Comparison of ENCODE assay signal across 8 cellular contexts in the genomic region with DNA sequence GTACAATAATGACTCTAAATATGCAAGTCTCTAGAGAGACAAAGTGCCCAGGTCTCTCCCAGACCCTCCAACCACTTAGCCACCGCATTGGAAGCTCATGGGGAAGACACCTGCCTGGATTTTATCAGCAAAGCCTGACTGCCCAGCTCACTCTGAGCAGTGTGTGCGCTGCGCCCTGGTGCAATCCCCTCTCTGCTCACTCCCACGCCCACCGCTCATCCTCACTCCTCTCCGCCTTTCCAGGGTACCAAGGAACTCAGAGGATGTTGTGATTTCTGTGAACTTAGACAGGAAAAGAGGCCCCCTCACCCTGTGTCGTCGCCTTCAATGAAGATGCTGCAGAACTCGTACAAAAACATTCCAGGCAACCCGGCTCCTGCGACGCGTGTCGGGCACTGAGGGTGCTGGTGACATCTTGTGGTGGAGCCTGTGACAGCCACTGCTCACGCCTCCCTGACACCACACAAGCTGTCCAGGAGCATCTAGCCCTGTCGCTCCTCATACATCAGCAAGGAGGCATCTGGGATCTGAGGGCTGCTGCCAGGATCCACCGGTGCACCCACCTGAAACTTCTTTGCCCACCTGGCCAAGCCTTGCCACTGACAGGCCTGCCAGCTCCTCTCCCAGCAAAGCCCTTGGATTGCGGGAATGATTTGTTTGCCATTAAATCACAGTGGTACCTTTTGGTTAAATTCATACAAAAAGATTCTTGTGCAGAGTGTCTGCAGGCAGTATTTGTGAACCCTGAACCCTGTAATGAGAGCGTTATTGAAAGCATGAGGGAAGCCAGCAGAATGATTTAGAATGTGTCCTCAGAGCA.
DNase-seq lines count a peak whose midpoint lies in the region; ATAC-seq and TF ChIP-seq lines count a peak whose summit lies in the region.

No MANE protein-coding gene starts in this region.

- DNase-seq in natural killer cell treated with Interleukin-12 subunit alpha and Interleukin-12 subunit beta and Interleukin-15 and Interleukin-18, amount 100 ng/mL, for 72 hours (ENCODE audit: low spot score): no peak
- DNase-seq in natural killer cell (no peak), NCI-H82 treated with DMSO at 0.1 percent for 48 hours (lab: John Stamatoyannopoulos, UW; ENCODE audit: unreplicated experiment) (peak; percentile 10), hepatocyte (ENCODE audit: low spot score) (peak; percentile 69), hepatic stellate cell (ENCODE audit: low spot score) (no peak), NCI-H446 treated with DMSO at 0.1 percent for 48 hours (lab: John Stamatoyannopoulos, UW) (no peak)

- H3K36me3 Mint-ChIP-seq in natural killer cell treated with Interleukin-12 subunit alpha and Interleukin-12 subunit beta and Interleukin-15 and Interleukin-18, amount 100 ng/mL, for 72 hours: no peaks in the 10 kb centered on the region
- H3K36me3 Mint-ChIP-seq in natural killer cell: no peaks in the 10 kb centered on the region
- H3K36me3 Mint-ChIP-seq in stimulated activated memory B cell treated with anti-CD40 and anti-IgM and Interleukin-4, amounts not matched to agents 10 μg/mL and 1 μg/mL and 100 μg/mL, for 72 hours: no peaks in the 10 kb centered on the region

- no peaks in the 10 kb centered on the region for H3K9me3 Mint-ChIP-seq in natural killer cell treated with Interleukin-12 subunit alpha and Interleukin-12 subunit beta and Interleukin-15 and Interleukin-18, amount 100 ng/mL, for 72 hours
- no peaks in the 10 kb centered on the region for H3K9me3 Mint-ChIP-seq in natural killer cell
- no peaks in the 10 kb centered on the region for H3K9me3 Mint-ChIP-seq in stimulated activated memory B cell treated with anti-CD40 and anti-IgM and Interleukin-4, amounts not matched to agents 10 μg/mL and 1 μg/mL and 100 μg/mL, for 72 hours

- H3K27ac ChIP-seq in hepatocyte: no peak overlapping the region

- no peaks in the 10 kb centered on the region for H3K79me2 ChIP-seq in hepatocyte

- no peaks in the 10 kb centered on the region for H3K36me3 ChIP-seq in hepatocyte (replicated peaks; ENCODE audit: insufficient read depth, low read depth)

- no peak overlapping the region for H2AFZ ChIP-seq in hepatocyte

- H3K27me3 Mint-ChIP-seq in natural killer cell treated with Interleukin-12 subunit alpha and Interleukin-12 subunit beta and Interleukin-15 and Interleukin-18, amount 100 ng/mL, for 72 hours: peaks cover 9 to 18% of the 10 kb centered on the region in 2 donors
- peaks cover 0 to 12% of the 10 kb centered on the region in 2 donors for H3K27me3 Mint-ChIP-seq in natural killer cell (ENCODE audit: low read depth in 2 of 2)
- H3K27me3 Mint-ChIP-seq in stimulated activated memory B cell treated with anti-CD40 and anti-IgM and Interleukin-4, amounts not matched to agents 10 μg/mL and 1 μg/mL and 100 μg/mL, for 72 hours: no peaks in the 10 kb centered on the region

- no peak overlapping the region for H3K4me2 ChIP-seq in hepatocyte

- TF ChIP-seq CTCF in natural killer cell (IDR thresholded peaks at IDR 0.05): no peak
- TF ChIP-seq CTCF in hepatocyte (IDR thresholded peaks at IDR 0.05; ENCODE audit: poor library complexity): peak; percentile 53

- no peaks in the 10 kb centered on the region for H3K4me1 ChIP-seq in hepatocyte (ENCODE audit: insufficient read depth)

- H3K9me2 ChIP-seq in hepatocyte (replicated peaks; ENCODE audit: insufficient read depth): no peaks in the 10 kb centered on the region

- no peaks in the 10 kb centered on the region for H3K9me3 ChIP-seq in hepatocyte (ENCODE audit: low read depth)

- ATAC-seq in natural killer cell treated with Interleukin-12 subunit alpha and Interleukin-12 subunit beta and Interleukin-15 and Interleukin-18, amount 100 ng/mL, for 72 hours: peak; percentile 29 to 40
- ATAC-seq in natural killer cell (no peak), GM19463 (IDR thresholded peaks at IDR 0.05; ENCODE audit: unreplicated experiment) (no peak)
- ATAC-seq in stimulated activated memory B cell treated with anti-CD40 and anti-IgM and Interleukin-4, amounts not matched to agents 10 μg/mL and 1 μg/mL and 100 μg/mL, for 72 hours: no peak

- H3K27me3 ChIP-seq in hepatocyte: no peaks in the 10 kb centered on the region

- intact Hi-C loops in natural killer cell (cut with micrococcal nuclease): no loop called here

- no peak overlapping the region for H3K27ac Mint-ChIP-seq in natural killer cell treated with Interleukin-12 subunit alpha and Interleukin-12 subunit beta and Interleukin-15 and Interleukin-18, amount 100 ng/mL, for 72 hours
- H3K27ac Mint-ChIP-seq in natural killer cell: no peak overlapping the region
- H3K27ac Mint-ChIP-seq in stimulated activated memory B cell treated with anti-CD40 and anti-IgM and Interleukin-4, amounts not matched to agents 10 μg/mL and 1 μg/mL and 100 μg/mL, for 72 hours: no peak overlapping the region

- H3K4me1 Mint-ChIP-seq in natural killer cell treated with Interleukin-12 subunit alpha and Interleukin-12 subunit beta and Interleukin-15 and Interleukin-18, amount 100 ng/mL, for 72 hours (ENCODE audit: low read depth in 2 of 2): no peaks in the 10 kb centered on the region
- no peaks in the 10 kb centered on the region for H3K4me1 Mint-ChIP-seq in natural killer cell
- no peaks in the 10 kb centered on the region for H3K4me1 Mint-ChIP-seq in stimulated activated memory B cell treated with anti-CD40 and anti-IgM and Interleukin-4, amounts not matched to agents 10 μg/mL and 1 μg/mL and 100 μg/mL, for 72 hours

- no peak overlapping the region for H3K4me3 ChIP-seq in hepatocyte

- WGBS in hepatocyte (ENCODE audit: low lambda C conversion rate, missing lambda C conversion rate): 45% methylated on average over 18 of the region's 19 CpGs

- no peak overlapping the region for H3K4me3 Mint-ChIP-seq in natural killer cell treated with Interleukin-12 subunit alpha and Interleukin-12 subunit beta and Interleukin-15 and Interleukin-18, amount 100 ng/mL, for 72 hours
- no peak overlapping the region for H3K4me3 Mint-ChIP-seq in natural killer cell
- H3K4me3 Mint-ChIP-seq in stimulated activated memory B cell treated with anti-CD40 and anti-IgM and Interleukin-4, amounts not matched to agents 10 μg/mL and 1 μg/mL and 100 μg/mL, for 72 hours: no peak overlapping the region

- no peaks in the 10 kb centered on the region for H4K20me1 ChIP-seq in hepatocyte (ENCODE audit: insufficient read depth, poor library complexity, severe bottlenecking)

Comparison
In these comparisons a context has a peak if more than half of its experiments do, and no peak if none do; other contexts are left out.
1. ATAC-seq: peak in natural killer cell treated with Interleukin-12 subunit alpha and Interleukin-12 subunit beta and Interleukin-15 and Interleukin-18, amount 100 ng/mL, for 72 hours (2 of 2); none in natural killer cell (0 of 3), stimulated activated memory B cell treated with anti-CD40 and anti-IgM and Interleukin-4, amounts not matched to agents 10 μg/mL and 1 μg/mL and 100 μg/mL, for 72 hours (single experiment) and GM19463 (single experiment).
2. DNase-seq: peak in NCI-H82 treated with DMSO at 0.1 percent for 48 hours (single experiment) and hepatocyte (single experiment); none in natural killer cell treated with Interleukin-12 subunit alpha and Interleukin-12 subunit beta and Interleukin-15 and Interleukin-18, amount 100 ng/mL, for 72 hours (single experiment), natural killer cell (single experiment), hepatic stellate cell (single experiment) and NCI-H446 treated with DMSO at 0.1 percent for 48 hours (single experiment).